Comparison of ENCODE assay signal across 1 cellular context in the genomic region with DNA sequence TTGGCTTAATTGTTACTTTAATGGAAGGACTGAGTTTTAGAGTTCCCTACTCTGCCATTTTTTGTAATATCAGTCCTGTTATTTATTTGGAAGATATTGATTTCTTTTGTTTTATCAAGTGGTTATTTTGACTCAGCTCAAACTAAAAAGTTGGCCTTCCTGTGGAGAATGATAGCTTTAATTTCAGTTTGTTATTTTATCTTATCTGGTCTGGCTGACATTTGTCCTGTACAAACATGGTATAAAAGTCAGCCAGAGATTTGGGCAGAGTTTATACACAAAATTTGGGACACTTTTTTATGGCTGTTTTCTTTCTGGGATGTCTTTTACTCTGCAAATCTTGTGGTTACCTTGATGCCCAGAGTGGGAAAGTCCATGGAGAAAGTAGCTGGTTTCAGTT.
TF ChIP-seq lines count a peak whose summit lies in the region.

No MANE protein-coding gene starts in this region.

TF ChIP-seq in HepG2, 621 proteins besides CTCF, POLR2A, EP300 and RAD21 (continued from another document):
- TF ChIP-seq SIX4 (CRISPR knock-in tag; IDR thresholded peaks at IDR 0.05) (no peak), ZMYM3 (CRISPR knock-in tag; IDR thresholded peaks at IDR 0.05) (no peak), CBFB (CRISPR knock-in tag; IDR thresholded peaks at IDR 0.05) (no peak), ONECUT2 (CRISPR knock-in tag; IDR thresholded peaks at IDR 0.05) (no peak), ZNF292 (CRISPR knock-in tag; IDR thresholded peaks at IDR 0.05; ENCODE audit: borderline replicate concordance, low read depth) (no peak), ZNF552 (CRISPR knock-in tag; IDR thresholded peaks at IDR 0.05; ENCODE audit: borderline replicate concordance) (no peak), ZNF562 (CRISPR knock-in tag; IDR thresholded peaks at IDR 0.05; ENCODE audit: borderline replicate concordance) (no peak), ZNF530 (CRISPR knock-in tag; IDR thresholded peaks at IDR 0.05; ENCODE audit: low read depth) (no peak), MED8 (CRISPR knock-in tag; IDR thresholded peaks at IDR 0.05; ENCODE audit: insufficient replicate concordance) (no peak), TAF15 (IDR thresholded peaks at IDR 0.05; ENCODE audit: low read depth, low read length, poor library complexity, severe bottlenecking) (no peak), SMAD9 (CRISPR knock-in tag; IDR thresholded peaks at IDR 0.05) (no peak)
- TF ChIP-seq, protein P1, sequence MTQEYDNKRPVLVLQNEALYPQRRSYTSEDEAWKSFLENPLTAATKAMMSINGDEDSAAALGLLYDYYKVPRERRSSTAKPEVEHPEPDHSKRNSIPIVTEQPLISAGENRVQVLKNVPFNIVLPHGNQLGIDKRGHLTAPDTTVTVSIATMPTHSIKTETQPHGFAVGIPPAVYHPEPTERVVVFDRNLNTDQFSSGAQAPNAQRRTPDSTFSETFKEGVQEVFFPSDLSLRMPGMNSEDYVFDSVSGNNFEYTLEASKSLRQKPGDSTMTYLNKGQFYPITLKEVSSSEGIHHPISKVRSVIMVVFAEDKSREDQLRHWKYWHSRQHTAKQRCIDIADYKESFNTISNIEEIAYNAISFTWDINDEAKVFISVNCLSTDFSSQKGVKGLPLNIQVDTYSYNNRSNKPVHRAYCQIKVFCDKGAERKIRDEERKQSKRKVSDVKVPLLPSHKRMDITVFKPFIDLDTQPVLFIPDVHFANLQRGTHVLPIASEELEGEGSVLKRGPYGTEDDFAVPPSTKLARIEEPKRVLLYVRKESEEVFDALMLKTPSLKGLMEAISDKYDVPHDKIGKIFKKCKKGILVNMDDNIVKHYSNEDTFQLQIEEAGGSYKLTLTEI (CRISPR knock-in tag; conservative IDR thresholded peaks at IDR 0.05), result no peak
- TF ChIP-seq, protein P2, sequence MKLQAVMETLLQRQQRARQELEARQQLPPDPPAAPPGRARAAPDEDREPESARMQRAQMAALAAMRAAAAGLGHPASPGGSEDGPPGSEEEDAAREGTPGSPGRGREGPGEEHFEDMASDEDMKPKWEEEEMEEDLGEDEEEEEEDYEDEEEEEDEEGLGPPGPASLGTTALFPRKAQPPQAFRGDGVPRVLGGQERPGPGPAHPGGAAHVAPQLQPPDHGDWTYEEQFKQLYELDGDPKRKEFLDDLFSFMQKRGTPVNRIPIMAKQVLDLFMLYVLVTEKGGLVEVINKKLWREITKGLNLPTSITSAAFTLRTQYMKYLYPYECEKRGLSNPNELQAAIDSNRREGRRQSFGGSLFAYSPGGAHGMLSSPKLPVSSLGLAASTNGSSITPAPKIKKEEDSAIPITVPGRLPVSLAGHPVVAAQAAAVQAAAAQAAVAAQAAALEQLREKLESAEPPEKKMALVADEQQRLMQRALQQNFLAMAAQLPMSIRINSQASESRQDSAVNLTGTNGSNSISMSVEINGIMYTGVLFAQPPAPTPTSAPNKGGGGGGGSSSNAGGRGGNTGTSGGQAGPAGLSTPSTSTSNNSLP (IDR thresholded peaks at IDR 0.05; ENCODE audit: low read depth, low read length), result no peak
- TF ChIP-seq, protein P3, sequence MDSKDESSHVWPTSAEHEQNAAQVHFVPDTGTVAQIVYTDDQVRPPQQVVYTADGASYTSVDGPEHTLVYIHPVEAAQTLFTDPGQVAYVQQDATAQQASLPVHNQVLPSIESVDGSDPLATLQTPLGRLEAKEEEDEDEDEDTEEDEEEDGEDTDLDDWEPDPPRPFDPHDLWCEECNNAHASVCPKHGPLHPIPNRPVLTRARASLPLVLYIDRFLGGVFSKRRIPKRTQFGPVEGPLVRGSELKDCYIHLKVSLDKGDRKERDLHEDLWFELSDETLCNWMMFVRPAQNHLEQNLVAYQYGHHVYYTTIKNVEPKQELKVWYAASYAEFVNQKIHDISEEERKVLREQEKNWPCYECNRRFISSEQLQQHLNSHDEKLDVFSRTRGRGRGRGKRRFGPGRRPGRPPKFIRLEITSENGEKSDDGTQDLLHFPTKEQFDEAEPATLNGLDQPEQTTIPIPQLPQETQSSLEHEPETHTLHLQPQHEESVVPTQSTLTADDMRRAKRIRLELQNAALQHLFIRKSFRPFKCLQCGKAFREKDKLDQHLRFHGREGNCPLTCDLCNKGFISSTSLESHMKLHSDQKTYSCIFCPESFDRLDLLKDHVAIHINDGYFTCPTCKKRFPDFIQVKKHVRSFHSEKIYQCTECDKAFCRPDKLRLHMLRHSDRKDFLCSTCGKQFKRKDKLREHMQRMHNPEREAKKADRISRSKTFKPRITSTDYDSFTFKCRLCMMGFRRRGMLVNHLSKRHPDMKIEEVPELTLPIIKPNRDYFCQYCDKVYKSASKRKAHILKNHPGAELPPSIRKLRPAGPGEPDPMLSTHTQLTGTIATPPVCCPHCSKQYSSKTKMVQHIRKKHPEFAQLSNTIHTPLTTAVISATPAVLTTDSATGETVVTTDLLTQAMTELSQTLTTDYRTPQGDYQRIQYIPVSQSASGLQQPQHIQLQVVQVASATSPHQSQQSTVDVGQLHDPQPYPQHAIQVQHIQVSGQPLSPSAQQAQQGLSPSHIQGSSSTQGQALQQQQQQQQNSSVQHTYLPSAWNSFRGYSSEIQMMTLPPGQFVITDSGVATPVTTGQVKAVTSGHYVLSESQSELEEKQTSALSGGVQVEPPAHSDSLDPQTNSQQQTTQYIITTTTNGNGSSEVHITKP (CRISPR knock-in tag; IDR thresholded peaks at IDR 0.05; ENCODE audit: low read depth), result no peak
- TF ChIP-seq, protein P4, sequence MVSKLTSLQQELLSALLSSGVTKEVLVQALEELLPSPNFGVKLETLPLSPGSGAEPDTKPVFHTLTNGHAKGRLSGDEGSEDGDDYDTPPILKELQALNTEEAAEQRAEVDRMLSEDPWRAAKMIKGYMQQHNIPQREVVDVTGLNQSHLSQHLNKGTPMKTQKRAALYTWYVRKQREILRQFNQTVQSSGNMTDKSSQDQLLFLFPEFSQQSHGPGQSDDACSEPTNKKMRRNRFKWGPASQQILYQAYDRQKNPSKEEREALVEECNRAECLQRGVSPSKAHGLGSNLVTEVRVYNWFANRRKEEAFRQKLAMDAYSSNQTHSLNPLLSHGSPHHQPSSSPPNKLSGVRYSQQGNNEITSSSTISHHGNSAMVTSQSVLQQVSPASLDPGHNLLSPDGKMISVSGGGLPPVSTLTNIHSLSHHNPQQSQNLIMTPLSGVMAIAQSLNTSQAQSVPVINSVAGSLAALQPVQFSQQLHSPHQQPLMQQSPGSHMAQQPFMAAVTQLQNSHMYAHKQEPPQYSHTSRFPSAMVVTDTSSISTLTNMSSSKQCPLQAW (CRISPR knock-in tag; IDR thresholded peaks at IDR 0.05), result no peak
